ENCODE assay signal across 20 cellular contexts in genomic region chr2:40405440-40405839, GRCh38. TPM values are rescaled to one million over a fixed set of nuclear protein-coding genes. Genes with fewer than 3 reads are reported as not detected.
DNase-seq lines count a peak whose midpoint lies in the region; ATAC-seq, FAIRE-seq and TF ChIP-seq lines count a peak whose summit lies in the region.
"Had no signal": no experiment of that assay in that cellular context is flagged by ENCODE, and none has a peak within 500 bp of the region (broad histone marks: within the 10 kb centered on the region; RNA-seq: fewer than 3 reads in every experiment).

No MANE protein-coding gene starts in this region.

- no peak overlapping the region for H3K4me3 Mint-ChIP-seq in progenitor cell of endocrine pancreas (ENCODE audit: low read depth)
- H3K4me3 Mint-ChIP-seq: activated B cell treated with CpG ODN at 0.5 μM for 24 hours; activated T-helper 1 cell treated with anti-CD3 and anti-CD28 coated beads, Interleukin-12 subunit alpha, Interleukin-12 subunit beta, Interleukin-2, Interleukin-4 antibody, amounts not matched to agents 30 ng/mL and 10 ng/mL and 1 ng/mL, durations not matched to agents 14 hours and 24 hours and 36 hours; natural killer cell had no signal

- H3K27me3 ChIP-seq in cardiac muscle cell = no peaks in the 10 kb centered on the region
- H3K27me3 ChIP-seq in SK-N-SH (ENCODE audit: insufficient read depth) = no peaks in the 10 kb centered on the region
- H3K27me3 ChIP-seq: left lung had no signal

- ATAC-seq in Right ventricle myocardium superior (ENCODE audit: poor library complexity) (no peak), HG03432 (IDR thresholded peaks at IDR 0.05; ENCODE audit: unreplicated experiment) (no peak)
- ATAC-seq: left lung, natural killer cell had no signal

- no peak overlapping the region for H2AFZ ChIP-seq in SK-N-SH (ENCODE audit: low read depth)

- H3K9me2 ChIP-seq in SK-N-SH = no peaks in the 10 kb centered on the region

- H3K4me2 ChIP-seq in SK-N-SH = no peak overlapping the region

- H3K36me3 Mint-ChIP-seq in progenitor cell of endocrine pancreas (ENCODE audit: insufficient read depth) = no peaks in the 10 kb centered on the region
- H3K36me3 Mint-ChIP-seq: natural killer cell had no signal

- H4K20me1 ChIP-seq in SK-N-SH (ENCODE audit: insufficient read depth) = no peaks in the 10 kb centered on the region

- TF ChIP-seq RAD21 in SK-N-SH (IDR thresholded peaks at IDR 0.05; ENCODE audit: low read length) = no peak

- TF ChIP-seq CTCF in cardiac muscle cell (IDR thresholded peaks at IDR 0.05; ENCODE audit: low read depth, low read length) (no peak), SK-N-SH (IDR thresholded peaks at IDR 0.05) (no peak), fibroblast of mammary gland (conservative IDR thresholded peaks at IDR 0.05; ENCODE audit: control insufficient read depth, insufficient read depth, low read depth, low read length) (no peak), progenitor cell of endocrine pancreas (IDR thresholded peaks at IDR 0.05; ENCODE audit: unreplicated experiment) (no peak)

- peaks cover 25% of the 10 kb centered on the region for H3F3A ChIP-seq in SK-N-SH (replicated peaks; ENCODE audit: insufficient read depth)

- no peaks in the 10 kb centered on the region; the same call in 1 of the 2 replicates for H3K79me2 ChIP-seq in SK-N-SH (ENCODE audit: insufficient read depth)

- peak; percentile 51 to 93; a peak in 3 of 4 replicates for TF ChIP-seq EP300 in SK-N-SH (IDR thresholded peaks at IDR 0.05; ENCODE audit: borderline replicate concordance in 1 of 2, low read depth in 1 of 2, low read length in 1 of 2)

- WGBS in SK-N-SH (ENCODE audit: low lambda C conversion rate) = 40% methylated on average over 3 of the region's 3 CpGs

- H3K4me1 ChIP-seq in cardiac muscle cell (ENCODE audit: low read depth) (peaks cover 53% of the 10 kb centered on the region), SK-N-SH (ENCODE audit: control insufficient read depth in 1 of 2, insufficient read depth in 2 of 2, low read depth in 1 of 2, low read length in 1 of 2) (peaks cover 0 to 29% of the 10 kb centered on the region in 2 experiments; a peak in 3 of 4 replicates)
- H3K4me1 ChIP-seq: left lung had no signal

- no peak overlapping the region for H3K4me3 ChIP-seq in cardiac muscle cell
- H3K4me3 ChIP-seq in SK-N-SH (ENCODE audit: low read depth in 2 of 2, low read length in 1 of 2) = no peak overlapping the region
- no peak overlapping the region for H3K4me3 ChIP-seq in fibroblast of mammary gland (ENCODE audit: control insufficient read depth, low read depth, low read length)
- H3K4me3 ChIP-seq: left lung had no signal

- no peak overlapping the region for H3K9ac ChIP-seq in SK-N-SH

- intact Hi-C loops in Right ventricle myocardium superior (cut with DNase I) = no loop called here

- peaks cover 4% of the 10 kb centered on the region for H3K4me1 Mint-ChIP-seq in progenitor cell of endocrine pancreas (ENCODE audit: low read depth)
- H3K4me1 Mint-ChIP-seq: activated B cell treated with CpG ODN at 0.5 μM for 24 hours, natural killer cell had no signal

- no peaks in the 10 kb centered on the region for H3K27me3 Mint-ChIP-seq in progenitor cell of endocrine pancreas
- H3K27me3 Mint-ChIP-seq: activated B cell treated with CpG ODN at 0.5 μM for 24 hours had no signal

- CTCF ChIA-PET in SK-N-SH (lab: Yijun Ruan, JAX) = interaction anchor here (0.8 to 2.0 kb wide), 4 partner anchors 10 to 45 kb away, joined by 3 to 5 read pairs (median 4); no protein-coding TSS in a partner anchor

- H3K27ac ChIP-seq in cardiac muscle cell = peak overlapping the region; percentile 3
- peak overlapping the region; percentile 37 to 60; a peak in 3 of 4 replicates for H3K27ac ChIP-seq in SK-N-SH (ENCODE audit: low read depth in 2 of 2, low read length in 1 of 2)
- H3K27ac ChIP-seq: left lung had no signal

- POLR2A ChIA-PET in SK-N-SH (lab: Yijun Ruan, JAX) = no interaction called here

- DNase-seq in cardiac muscle cell (ENCODE audit: low read depth in 1 of 2, low spot score in 1 of 2) = no peak
- DNase-seq in Right ventricle myocardium superior = no peak
- no peak for DNase-seq in SK-N-SH
- peak; percentile 41 for DNase-seq in fibroblast of mammary gland (ENCODE audit: low read depth)
- DNase-seq in urothelium cell line (ENCODE audit: low spot score) = peak; percentile 29
- DNase-seq in COLO829 (ENCODE audit: low spot score) = no peak
- no peak for DNase-seq in progenitor cell of endocrine pancreas (ENCODE audit: low spot score, unreplicated experiment)
- DNase-seq: 8988T; activated B cell treated with CpG ODN at 0.5 μM for 24 hours; activated naive CD4-positive, alpha-beta T cell treated with anti-CD3 and anti-CD28 coated beads, Interleukin-2, amount 50 U/mL, for 16 hours; anterior cingulate cortex; C1 segment of cervical spinal cord; left lung; natural killer cell; NCI-H2081; T-helper 9 cell had no signal

- H3K36me3 ChIP-seq in cardiac muscle cell (no peaks in the 10 kb centered on the region), SK-N-SH (replicated peaks in 1 of 2; ENCODE audit: control insufficient read depth in 1 of 2, insufficient read depth in 2 of 2, low read length in 1 of 2) (no peaks in the 10 kb centered on the region)
- H3K36me3 ChIP-seq: left lung had no signal

- no peaks in the 10 kb centered on the region for H3K9me3 Mint-ChIP-seq in progenitor cell of endocrine pancreas (ENCODE audit: low read depth)
- H3K9me3 Mint-ChIP-seq: activated B cell treated with CpG ODN at 0.5 μM for 24 hours; activated T-helper 1 cell treated with anti-CD3 and anti-CD28 coated beads, Interleukin-12 subunit alpha, Interleukin-12 subunit beta, Interleukin-2, Interleukin-4 antibody, amounts not matched to agents 30 ng/mL and 10 ng/mL and 1 ng/mL, durations not matched to agents 14 hours and 24 hours and 36 hours had no signal

- H3K27ac Mint-ChIP-seq in progenitor cell of endocrine pancreas = no peak overlapping the region
- H3K27ac Mint-ChIP-seq: activated B cell treated with CpG ODN at 0.5 μM for 24 hours; activated T-helper 1 cell treated with anti-CD3 and anti-CD28 coated beads, Interleukin-12 subunit alpha, Interleukin-12 subunit beta, Interleukin-2, Interleukin-4 antibody, amounts not matched to agents 30 ng/mL and 10 ng/mL and 1 ng/mL, durations not matched to agents 14 hours and 24 hours and 36 hours; natural killer cell had no signal

- no peaks in the 10 kb centered on the region for H3K9me3 ChIP-seq in cardiac muscle cell (ENCODE audit: low read depth)
- no peaks in the 10 kb centered on the region for H3K9me3 ChIP-seq in SK-N-SH
- H3K9me3 ChIP-seq: left lung had no signal

- FAIRE-seq in urothelium cell line (lab: Jason Lieb, UNC) = no peak
- FAIRE-seq: endothelial cell of umbilical vein had no signal

TF ChIP-seq in SK-N-SH, 30 proteins besides CTCF, POLR2A, EP300 and RAD21 (continues in another document):
- TF ChIP-seq ELF1 (IDR thresholded peaks at IDR 0.05) (no peak), SIN3A (IDR thresholded peaks at IDR 0.05; ENCODE audit: borderline replicate concordance, low read depth, low read length) (0 out of 2 replicates have a peak, but pooled peaks have one; percentile 46), MEF2A (IDR thresholded peaks at IDR 0.05; ENCODE audit: borderline replicate concordance, low read depth) (peak; percentile 84), SMC3 (IDR thresholded peaks at IDR 0.05; ENCODE audit: low read depth, low read length) (no peak), JUND (IDR thresholded peaks at IDR 0.05) (peak; percentile 91), ZBTB33 (IDR thresholded peaks at IDR 0.05; ENCODE audit: borderline replicate concordance, low read depth) (peak; percentile 41; the same call in 1 of the 2 replicates), POLR2AphosphoS5 (IDR thresholded peaks at IDR 0.05; ENCODE audit: low read depth, low read length) (peak; percentile 82; the same call in 1 of the 2 replicates), FOXM1 (IDR thresholded peaks at IDR 0.05; ENCODE audit: low read depth) (peak; percentile 86; the same call in 1 of the 2 replicates), USF2 (IDR thresholded peaks at IDR 0.05; ENCODE audit: borderline replicate concordance, low read depth, low read length) (no peak), TCF12 (IDR thresholded peaks at IDR 0.05) (peak; percentile 97), GATA2 (CRISPR knock-in tag; IDR thresholded peaks at IDR 0.05) (no peak), RXRA (IDR thresholded peaks at IDR 0.05; ENCODE audit: borderline replicate concordance, low read depth) (peak; percentile 53; the same call in 1 of the 2 replicates), FOSL2 (IDR thresholded peaks at IDR 0.05; ENCODE audit: borderline replicate concordance, low read depth) (peak; percentile 76)

RNA-seq across cellular contexts. Expression of gene SLC8A1, which starts 46.5 kb away (rescaled TPM):
- 492 and 682 TPM in 2 replicates for total RNA-seq in cardiac muscle cell
- 103 and 173 TPM in 2 replicates for polyA plus RNA-seq in cardiac muscle cell
- total RNA-seq in Right ventricle myocardium superior = 958 TPM
- polyA plus RNA-seq in SK-N-SH (2012; rRNA removed) = 3.2 and 4.6 TPM in 2 replicates
- 4.1 and 4.4 TPM in 2 replicates for polyA plus RNA-seq in SK-N-SH (2012; cell fraction: cytosol; rRNA removed)
- polyA plus RNA-seq in SK-N-SH (2012; cell fraction: nucleus; rRNA removed) = 1.2 and 2.9 TPM in 2 replicates
- total RNA-seq in progenitor cell of endocrine pancreas = 5.7 and 7.1 TPM in 2 replicates
- total RNA-seq: H4 had no signal

Comparison
In these comparisons a context has a peak if more than half of its experiments do, and no peak if none do; other contexts are left out.
1. DNase-seq: peak in fibroblast of mammary gland (single experiment) and urothelium cell line (single experiment); none in cardiac muscle cell (0 of 2), Right ventricle myocardium superior (single experiment), SK-N-SH (single experiment), COLO829 (single experiment) and progenitor cell of endocrine pancreas (single experiment).
2. RNA of gene SLC8A1, which starts 46.5 kb away (total RNA-seq): 958 TPM in Right ventricle myocardium superior (single experiment) and 492 to 682 TPM in cardiac muscle cell; 5.7 to 7.1 TPM in progenitor cell of endocrine pancreas; every median in the first group is over 10 times any median in the second.